ENCODE assay signal across 14 cellular contexts in genomic region chr13:107458269-107458668, GRCh38.
"Had no signal": no experiment of that assay in that cellular context is flagged by ENCODE, and none has a peak within 500 bp of the region (broad histone marks: within the 10 kb centered on the region; RNA-seq: fewer than 3 reads in every experiment).

No MANE protein-coding gene starts in this region.

- ATAC-seq: activated CD8-positive, alpha-beta T cell treated with anti-CD3 and anti-CD28 coated beads, Interleukin-2, amount 10 ng/mL, durations not matched to agents 7 days and 5 days; activated T-cell treated with anti-CD3 and anti-CD28 coated beads, Interleukin-2, amount 50 U/mL, for 72 hours; gastroesophageal sphincter; heart right ventricle had no signal

- H3K27ac Mint-ChIP-seq: activated B cell treated with CpG ODN at 0.5 μM for 24 hours; activated CD4-positive, alpha-beta T cell treated with anti-CD3 and anti-CD28 coated beads, Interleukin-2, amount 10 ng/mL, durations not matched to agents 24 days and 14 days; activated CD8-positive, alpha-beta T cell treated with anti-CD3 and anti-CD28 coated beads, Interleukin-2, amount 10 ng/mL, durations not matched to agents 7 days and 5 days; activated naive CD8-positive, alpha-beta T cell; activated T-cell treated with anti-CD3 and anti-CD28 coated beads, Interleukin-2, amount 50 U/mL, for 72 hours had no signal

- H3K4me1 Mint-ChIP-seq: activated B cell treated with CpG ODN at 0.5 μM for 24 hours; activated CD4-positive, alpha-beta T cell treated with anti-CD3 and anti-CD28 coated beads, Interleukin-2, amount 10 ng/mL, durations not matched to agents 24 days and 14 days had no signal

- DNase-seq: activated B cell treated with CpG ODN at 0.5 μM for 24 hours; activated CD4-positive, alpha-beta T cell treated with anti-CD3 and anti-CD28 coated beads, Interleukin-2, amount 10 ng/mL, durations not matched to agents 24 days and 14 days; activated CD8-positive, alpha-beta memory T cell treated with anti-CD3 and anti-CD28 coated beads, Interleukin-2, amount 50 U/mL, for 4 hours; activated CD8-positive, alpha-beta T cell treated with anti-CD3 and anti-CD28 coated beads, Interleukin-2, amount 10 ng/mL, durations not matched to agents 7 days and 5 days; activated gamma-delta T cell treated with Interleukin-2 at 50 U/mL for 16 hours; activated T-cell treated with anti-CD3 and anti-CD28 coated beads, Interleukin-2, amount 50 U/mL, for 72 hours; amniotic stem cell; colonic mucosa; heart right ventricle; midbrain; stimulated activated CD4-positive, alpha-beta T cell treated with anti-CD3 and anti-CD28 coated beads, Interleukin-2, amount 100 ng/mL, for 24 hours had no signal

- H3K4me3 Mint-ChIP-seq: activated B cell treated with CpG ODN at 0.5 μM for 24 hours; activated CD4-positive, alpha-beta T cell treated with anti-CD3 and anti-CD28 coated beads, Interleukin-2, amount 10 ng/mL, durations not matched to agents 24 days and 14 days; activated CD8-positive, alpha-beta T cell treated with anti-CD3 and anti-CD28 coated beads, Interleukin-2, amount 10 ng/mL, durations not matched to agents 7 days and 5 days; activated naive CD8-positive, alpha-beta T cell; activated T-cell treated with anti-CD3 and anti-CD28 coated beads, Interleukin-2, amount 50 U/mL, for 72 hours had no signal

- H3K36me3 Mint-ChIP-seq: activated naive CD8-positive, alpha-beta T cell had no signal

- H3K27me3 Mint-ChIP-seq: activated B cell treated with CpG ODN at 0.5 μM for 24 hours; activated CD4-positive, alpha-beta T cell treated with anti-CD3 and anti-CD28 coated beads, Interleukin-2, amount 10 ng/mL, durations not matched to agents 24 days and 14 days; activated naive CD8-positive, alpha-beta T cell had no signal

- FAIRE-seq: endometrium had no signal
